ENCODE assay signal across 8 cellular contexts in genomic region chr19:58519355-58520256, GRCh38. TPM values are rescaled to one million over a fixed set of nuclear protein-coding genes. Genes with fewer than 3 reads are reported as not detected.
DNase-seq lines count a peak whose midpoint lies in the region; ATAC-seq and TF ChIP-seq lines count a peak whose summit lies in the region.

ZBTB45 (minus strand) TSS chr19:58519810; CDS start chr19:58517673, 2,137 bp downstream.

- peak within 1 kb of the TSS; percentile 97 for H3K27ac Mint-ChIP-seq in T-helper 1 cell treated with Interleukin-12 subunit alpha and Interleukin-12 subunit beta and Interleukin-4 antibody, amounts not matched to agents 30 μg/mL and 1 μg/mL, for 36 hours

- H3K27ac ChIP-seq in psoas muscle (peak within 1 kb of the TSS; percentile 97), uterus (peak within 1 kb of the TSS; percentile 89 to 96)

- H3K9me3 ChIP-seq in psoas muscle (no peaks in the 10 kb centered on the region), uterus (no peaks in the 10 kb centered on the region)

- intact Hi-C loops in left ventricle myocardium superior (cut with micrococcal nuclease) = no loop called here
- intact Hi-C loops in psoas muscle (cut with DNase I) = loop anchor here in 1 of 2 donors (2.0 kb wide), 1 partner anchor 23 kb away; no protein-coding TSS in a partner anchor
- intact Hi-C loops in uterus (cut with DNase I; ENCODE audit: low total_unique reads) = no loop called here

- H3K27me3 ChIP-seq in psoas muscle (ENCODE audit: insufficient read depth in 3 of 3, low read length in 2 of 3) = no peaks in the 10 kb centered on the region
- H3K27me3 ChIP-seq in uterus = no peaks in the 10 kb centered on the region

- ATAC-seq in HG02885 (IDR thresholded peaks at IDR 0.05; ENCODE audit: poor library complexity, unreplicated experiment) (peak; percentile 82), left ventricle myocardium superior (peak; percentile 90), psoas muscle (peak; percentile 90 to 91 (median 91))

- peaks cover 15% of the 10 kb centered on the region for H3K36me3 Mint-ChIP-seq in T-helper 1 cell treated with Interleukin-12 subunit alpha and Interleukin-12 subunit beta and Interleukin-4 antibody, amounts not matched to agents 30 μg/mL and 1 μg/mL, for 36 hours (ENCODE audit: low read depth)

- peak within 1 kb of the TSS; percentile 98 for H3K4me3 ChIP-seq in psoas muscle
- H3K4me3 ChIP-seq in uterus = peak within 1 kb of the TSS; percentile 88 to 89

- TF ChIP-seq CTCF in psoas muscle (IDR thresholded peaks at IDR 0.05) (peak; percentile 55), uterus (IDR thresholded peaks at IDR 0.05) (peak; percentile 57 to 90 (median 75))

- H3K4me1 ChIP-seq in psoas muscle (peaks cover 30% of the 10 kb centered on the region), uterus (peaks cover 0 to 12% of the 10 kb centered on the region in 2 donors)

- H3K27me3 Mint-ChIP-seq in T-helper 1 cell treated with Interleukin-12 subunit alpha and Interleukin-12 subunit beta and Interleukin-4 antibody, amounts not matched to agents 30 μg/mL and 1 μg/mL, for 36 hours (ENCODE audit: low read depth) = no peaks in the 10 kb centered on the region

- peak within 1 kb of the TSS; percentile 100 for H3K4me3 Mint-ChIP-seq in T-helper 1 cell treated with Interleukin-12 subunit alpha and Interleukin-12 subunit beta and Interleukin-4 antibody, amounts not matched to agents 30 μg/mL and 1 μg/mL, for 36 hours

- 0% methylated on average over 76 to 87 of the region's 87 CpGs for WGBS in psoas muscle, 3 donors

- peaks cover 0 to 20% of the 10 kb centered on the region in 2 donors for H3K36me3 ChIP-seq in psoas muscle (ENCODE audit: insufficient read depth in 1 of 2, low read depth in 1 of 2)
- no peaks in the 10 kb centered on the region for H3K36me3 ChIP-seq in uterus

- H3K4me1 Mint-ChIP-seq in T-helper 1 cell treated with Interleukin-12 subunit alpha and Interleukin-12 subunit beta and Interleukin-4 antibody, amounts not matched to agents 30 μg/mL and 1 μg/mL, for 36 hours (ENCODE audit: low read depth) = peaks cover 36% of the 10 kb centered on the region

- TF ChIP-seq POLR2A in GM15510 (IDR thresholded peaks at IDR 0.05; ENCODE audit: borderline replicate concordance, extremely low read depth, insufficient read length) = peak; percentile 72
- peak; percentile 25 to 67 for TF ChIP-seq POLR2A in uterus (IDR thresholded peaks at IDR 0.05)

- no peaks in the 10 kb centered on the region for H3K9me3 Mint-ChIP-seq in T-helper 1 cell treated with Interleukin-12 subunit alpha and Interleukin-12 subunit beta and Interleukin-4 antibody, amounts not matched to agents 30 μg/mL and 1 μg/mL, for 36 hours

- DNase-seq in NCI-H1694 (lab: John Stamatoyannopoulos, UW) = peak; percentile 96
- DNase-seq in amygdala (lab: John Stamatoyannopoulos, UW) = peak; percentile 58 to 96 (median 90)
- peak; percentile 93 for DNase-seq in left ventricle myocardium superior
- DNase-seq in psoas muscle = peak; percentile 90 to 96
- DNase-seq in uterus = peak; percentile 93 to 94

RNA-seq across cellular contexts. Expression of gene ZBTB45, which starts in this region (rescaled TPM):
- total RNA-seq in left ventricle myocardium superior = 10.4 TPM
- 10 to 100 TPM in 1 of 4 donors, 1 to 10 TPM in 3; 7.7 to 13.0 (median 9.9) TPM for total RNA-seq in psoas muscle
- 10 to 100 TPM in 1 of 3 donors, 1 to 10 TPM in 2; 6.2 to 12.5 (median 8.5) TPM for polyA plus RNA-seq in psoas muscle
- 10 to 100 TPM in 1 of 4 donors, 1 to 10 TPM in 2, under 1 TPM in 1; 0.88 to 17.8 (median 3.8) TPM for total RNA-seq in uterus

Comparison
In these comparisons a context has a peak if more than half of its experiments do, and no peak if none do; other contexts are left out.
1. Peak in every context shown above with its lines: DNase-seq, ATAC-seq, H3K4me3 ChIP-seq and H3K27ac ChIP-seq.